Comparison of ENCODE assay signal across 3 cellular contexts in the genomic region with DNA sequence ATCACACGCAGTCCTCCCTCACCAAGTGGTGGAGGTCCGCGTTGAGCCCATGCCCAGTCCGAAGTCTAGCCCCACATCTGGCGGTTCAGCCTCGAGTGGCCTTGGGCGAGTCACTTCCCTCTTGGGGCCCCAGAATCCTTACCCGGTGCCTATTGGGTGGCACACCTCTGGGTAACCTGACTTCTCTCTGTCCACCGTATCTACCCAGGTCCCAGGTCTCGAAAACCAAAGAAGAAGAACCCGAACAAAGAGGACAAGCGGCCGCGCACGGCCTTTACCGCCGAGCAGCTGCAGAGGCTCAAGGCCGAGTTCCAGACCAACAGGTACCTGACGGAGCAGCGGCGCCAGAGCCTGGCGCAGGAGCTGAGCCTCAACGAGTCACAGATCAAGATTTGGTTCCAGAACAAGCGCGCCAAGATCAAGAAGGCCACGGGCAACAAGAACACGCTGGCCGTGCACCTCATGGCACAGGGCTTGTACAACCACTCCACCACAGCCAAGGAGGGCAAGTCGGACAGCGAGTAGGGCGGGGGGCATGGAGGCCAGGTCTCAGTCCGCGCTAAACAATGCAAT.
TF ChIP-seq lines count a peak whose summit lies in the region.

No MANE protein-coding gene starts in this region.

TF ChIP-seq in SK-N-SH, 30 proteins besides CTCF, POLR2A, EP300 and RAD21 (continued from another document):
- TF ChIP-seq, protein P1, sequence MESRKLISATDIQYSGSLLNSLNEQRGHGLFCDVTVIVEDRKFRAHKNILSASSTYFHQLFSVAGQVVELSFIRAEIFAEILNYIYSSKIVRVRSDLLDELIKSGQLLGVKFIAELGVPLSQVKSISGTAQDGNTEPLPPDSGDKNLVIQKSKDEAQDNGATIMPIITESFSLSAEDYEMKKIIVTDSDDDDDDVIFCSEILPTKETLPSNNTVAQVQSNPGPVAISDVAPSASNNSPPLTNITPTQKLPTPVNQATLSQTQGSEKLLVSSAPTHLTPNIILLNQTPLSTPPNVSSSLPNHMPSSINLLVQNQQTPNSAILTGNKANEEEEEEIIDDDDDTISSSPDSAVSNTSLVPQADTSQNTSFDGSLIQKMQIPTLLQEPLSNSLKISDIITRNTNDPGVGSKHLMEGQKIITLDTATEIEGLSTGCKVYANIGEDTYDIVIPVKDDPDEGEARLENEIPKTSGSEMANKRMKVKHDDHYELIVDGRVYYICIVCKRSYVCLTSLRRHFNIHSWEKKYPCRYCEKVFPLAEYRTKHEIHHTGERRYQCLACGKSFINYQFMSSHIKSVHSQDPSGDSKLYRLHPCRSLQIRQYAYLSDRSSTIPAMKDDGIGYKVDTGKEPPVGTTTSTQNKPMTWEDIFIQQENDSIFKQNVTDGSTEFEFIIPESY (IDR thresholded peaks at IDR 0.05; ENCODE audit: borderline replicate concordance, low read depth) = no peak
- TF ChIP-seq TAF1 (IDR thresholded peaks at IDR 0.05; ENCODE audit: borderline replicate concordance, low read depth, low read length) (no peak), FOXJ3 (CRISPR knock-in tag; IDR thresholded peaks at IDR 0.05) (no peak), FOXM1 (IDR thresholded peaks at IDR 0.05; ENCODE audit: low read depth) (no peak), RXRA (IDR thresholded peaks at IDR 0.05; ENCODE audit: borderline replicate concordance, low read depth) (no peak), TCF12 (IDR thresholded peaks at IDR 0.05) (no peak), NRF1 (IDR thresholded peaks at IDR 0.05; ENCODE audit: low read depth, low read length) (no peak), RFX5 (IDR thresholded peaks at IDR 0.05; ENCODE audit: low read length) (no peak)
- TF ChIP-seq, protein P2, sequence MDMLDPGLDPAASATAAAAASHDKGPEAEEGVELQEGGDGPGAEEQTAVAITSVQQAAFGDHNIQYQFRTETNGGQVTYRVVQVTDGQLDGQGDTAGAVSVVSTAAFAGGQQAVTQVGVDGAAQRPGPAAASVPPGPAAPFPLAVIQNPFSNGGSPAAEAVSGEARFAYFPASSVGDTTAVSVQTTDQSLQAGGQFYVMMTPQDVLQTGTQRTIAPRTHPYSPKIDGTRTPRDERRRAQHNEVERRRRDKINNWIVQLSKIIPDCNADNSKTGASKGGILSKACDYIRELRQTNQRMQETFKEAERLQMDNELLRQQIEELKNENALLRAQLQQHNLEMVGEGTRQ (IDR thresholded peaks at IDR 0.05; ENCODE audit: borderline replicate concordance, low read depth, low read length) = no peak
- TF ChIP-seq, protein P3, sequence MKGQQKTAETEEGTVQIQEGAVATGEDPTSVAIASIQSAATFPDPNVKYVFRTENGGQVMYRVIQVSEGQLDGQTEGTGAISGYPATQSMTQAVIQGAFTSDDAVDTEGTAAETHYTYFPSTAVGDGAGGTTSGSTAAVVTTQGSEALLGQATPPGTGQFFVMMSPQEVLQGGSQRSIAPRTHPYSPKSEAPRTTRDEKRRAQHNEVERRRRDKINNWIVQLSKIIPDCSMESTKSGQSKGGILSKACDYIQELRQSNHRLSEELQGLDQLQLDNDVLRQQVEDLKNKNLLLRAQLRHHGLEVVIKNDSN (IDR thresholded peaks at IDR 0.05; ENCODE audit: borderline replicate concordance, low read depth) = no peak

TF ChIP-seq in SK-N-SH treated with all-trans-retinoic acid at 6 μM for 48 hours, 23 proteins besides CTCF, POLR2A, EP300 and RAD21 (continued from another document):
- TF ChIP-seq TOX (CRISPR knock-in tag; IDR thresholded peaks at IDR 0.05; ENCODE audit: borderline replicate concordance) (no peak), TCF4 (CRISPR knock-in tag; IDR thresholded peaks at IDR 0.05; ENCODE audit: borderline replicate concordance) (no peak), ZNF70 (CRISPR knock-in tag; IDR thresholded peaks at IDR 0.05) (no peak), ZFP30 (CRISPR knock-in tag; IDR thresholded peaks at IDR 0.05) (no peak), CSDC2 (CRISPR knock-in tag; IDR thresholded peaks at IDR 0.05) (no peak), ISL1 (CRISPR knock-in tag; IDR thresholded peaks at IDR 0.05) (no peak), SNAI2 (CRISPR knock-in tag; IDR thresholded peaks at IDR 0.05) (no peak), ARNTL (CRISPR knock-in tag; IDR thresholded peaks at IDR 0.05; ENCODE audit: borderline replicate concordance, low read depth) (no peak)
- TF ChIP-seq, protein P4, sequence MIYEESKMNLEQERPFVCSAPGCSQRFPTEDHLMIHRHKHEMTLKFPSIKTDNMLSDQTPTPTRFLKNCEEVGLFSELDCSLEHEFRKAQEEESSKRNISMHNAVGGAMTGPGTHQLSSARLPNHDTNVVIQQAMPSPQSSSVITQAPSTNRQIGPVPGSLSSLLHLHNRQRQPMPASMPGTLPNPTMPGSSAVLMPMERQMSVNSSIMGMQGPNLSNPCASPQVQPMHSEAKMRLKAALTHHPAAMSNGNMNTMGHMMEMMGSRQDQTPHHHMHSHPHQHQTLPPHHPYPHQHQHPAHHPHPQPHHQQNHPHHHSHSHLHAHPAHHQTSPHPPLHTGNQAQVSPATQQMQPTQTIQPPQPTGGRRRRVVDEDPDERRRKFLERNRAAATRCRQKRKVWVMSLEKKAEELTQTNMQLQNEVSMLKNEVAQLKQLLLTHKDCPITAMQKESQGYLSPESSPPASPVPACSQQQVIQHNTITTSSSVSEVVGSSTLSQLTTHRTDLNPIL (CRISPR knock-in tag; IDR thresholded peaks at IDR 0.05; ENCODE audit: low read depth) = no peak
- TF ChIP-seq, protein P5, sequence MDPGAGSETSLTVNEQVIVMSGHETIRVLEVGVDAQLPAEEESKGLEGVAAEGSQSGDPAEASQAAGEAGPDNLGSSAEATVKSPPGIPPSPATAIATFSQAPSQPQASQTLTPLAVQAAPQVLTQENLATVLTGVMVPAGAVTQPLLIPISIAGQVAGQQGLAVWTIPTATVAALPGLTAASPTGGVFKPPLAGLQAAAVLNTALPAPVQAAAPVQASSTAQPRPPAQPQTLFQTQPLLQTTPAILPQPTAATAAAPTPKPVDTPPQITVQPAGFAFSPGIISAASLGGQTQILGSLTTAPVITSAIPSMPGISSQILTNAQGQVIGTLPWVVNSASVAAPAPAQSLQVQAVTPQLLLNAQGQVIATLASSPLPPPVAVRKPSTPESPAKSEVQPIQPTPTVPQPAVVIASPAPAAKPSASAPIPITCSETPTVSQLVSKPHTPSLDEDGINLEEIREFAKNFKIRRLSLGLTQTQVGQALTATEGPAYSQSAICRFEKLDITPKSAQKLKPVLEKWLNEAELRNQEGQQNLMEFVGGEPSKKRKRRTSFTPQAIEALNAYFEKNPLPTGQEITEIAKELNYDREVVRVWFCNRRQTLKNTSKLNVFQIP (CRISPR knock-in tag; IDR thresholded peaks at IDR 0.05; ENCODE audit: borderline replicate concordance, low read depth) = no peak
- TF ChIP-seq, protein P6, sequence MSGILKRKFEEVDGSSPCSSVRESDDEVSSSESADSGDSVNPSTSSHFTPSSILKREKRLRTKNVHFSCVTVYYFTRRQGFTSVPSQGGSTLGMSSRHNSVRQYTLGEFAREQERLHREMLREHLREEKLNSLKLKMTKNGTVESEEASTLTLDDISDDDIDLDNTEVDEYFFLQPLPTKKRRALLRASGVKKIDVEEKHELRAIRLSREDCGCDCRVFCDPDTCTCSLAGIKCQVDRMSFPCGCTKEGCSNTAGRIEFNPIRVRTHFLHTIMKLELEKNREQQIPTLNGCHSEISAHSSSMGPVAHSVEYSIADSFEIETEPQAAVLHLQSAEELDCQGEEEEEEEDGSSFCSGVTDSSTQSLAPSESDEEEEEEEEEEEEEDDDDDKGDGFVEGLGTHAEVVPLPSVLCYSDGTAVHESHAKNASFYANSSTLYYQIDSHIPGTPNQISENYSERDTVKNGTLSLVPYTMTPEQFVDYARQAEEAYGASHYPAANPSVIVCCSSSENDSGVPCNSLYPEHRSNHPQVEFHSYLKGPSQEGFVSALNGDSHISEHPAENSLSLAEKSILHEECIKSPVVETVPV (CRISPR knock-in tag; IDR thresholded peaks at IDR 0.05) = no peak
TF ChIP-seq in SK-N-SH treated with all-trans-retinoic acid at 6 μM for 48 hours: peak in this region for 0.

TF ChIP-seq in WTC11, 78 proteins besides CTCF, POLR2A, EP300 and RAD21 (continued from another document):
- TF ChIP-seq, protein P7, sequence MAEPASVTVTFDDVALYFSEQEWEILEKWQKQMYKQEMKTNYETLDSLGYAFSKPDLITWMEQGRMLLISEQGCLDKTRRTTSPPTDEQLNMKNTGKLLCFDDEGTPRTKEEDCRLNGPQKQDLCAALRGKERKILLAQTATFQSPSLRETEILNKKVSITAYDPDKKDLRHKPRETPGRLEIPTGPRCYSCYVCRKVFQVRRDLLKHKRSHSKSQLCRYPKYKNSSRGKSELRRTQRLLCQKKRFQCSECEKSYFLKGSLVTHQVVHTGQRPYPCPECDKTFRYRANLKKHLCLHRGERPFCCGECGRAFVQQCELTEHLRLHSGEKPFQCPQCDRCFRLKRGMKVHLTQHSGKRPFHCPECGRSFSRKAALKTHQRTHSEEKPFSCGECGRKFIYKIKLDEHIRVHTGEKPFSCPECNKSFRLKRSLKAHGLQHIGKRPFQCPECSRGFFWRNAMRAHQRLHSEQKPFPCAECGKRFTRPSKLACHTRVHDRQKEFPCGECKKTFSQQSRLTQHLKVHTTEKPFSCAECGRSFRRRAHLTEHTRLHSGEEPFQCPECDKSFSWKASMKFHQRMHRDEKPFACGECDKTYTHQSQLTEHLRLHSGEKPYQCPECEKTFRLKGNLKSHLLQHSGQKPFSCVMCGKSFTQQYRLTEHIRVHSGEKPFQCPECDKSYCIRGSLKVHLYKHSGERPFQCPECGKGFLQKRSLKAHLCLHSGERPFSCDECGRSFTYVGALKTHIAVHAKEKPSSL (CRISPR knock-in tag; conservative IDR thresholded peaks at IDR 0.05) = no peak
- no peak for TF ChIP-seq ZNF232 (CRISPR knock-in tag; IDR thresholded peaks at IDR 0.05)
- TF ChIP-seq, protein P8, sequence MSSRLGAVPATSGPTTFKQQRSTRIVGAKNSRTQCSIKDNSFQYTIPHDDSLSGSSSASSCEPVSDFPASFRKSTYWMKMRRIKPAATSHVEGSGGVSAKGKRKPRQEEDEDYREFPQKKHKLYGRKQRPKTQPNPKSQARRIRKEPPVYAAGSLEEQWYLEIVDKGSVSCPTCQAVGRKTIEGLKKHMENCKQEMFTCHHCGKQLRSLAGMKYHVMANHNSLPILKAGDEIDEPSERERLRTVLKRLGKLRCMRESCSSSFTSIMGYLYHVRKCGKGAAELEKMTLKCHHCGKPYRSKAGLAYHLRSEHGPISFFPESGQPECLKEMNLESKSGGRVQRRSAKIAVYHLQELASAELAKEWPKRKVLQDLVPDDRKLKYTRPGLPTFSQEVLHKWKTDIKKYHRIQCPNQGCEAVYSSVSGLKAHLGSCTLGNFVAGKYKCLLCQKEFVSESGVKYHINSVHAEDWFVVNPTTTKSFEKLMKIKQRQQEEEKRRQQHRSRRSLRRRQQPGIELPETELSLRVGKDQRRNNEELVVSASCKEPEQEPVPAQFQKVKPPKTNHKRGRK (CRISPR knock-in tag; IDR thresholded peaks at IDR 0.05; ENCODE audit: borderline replicate concordance) = no peak
- no peak for TF ChIP-seq RORB (CRISPR knock-in tag; IDR thresholded peaks at IDR 0.05)
- no peak for TF ChIP-seq ZNF317 (CRISPR knock-in tag; IDR thresholded peaks at IDR 0.05; ENCODE audit: borderline replicate concordance, low read depth)
- TF ChIP-seq NFE2L1 (CRISPR knock-in tag; IDR thresholded peaks at IDR 0.05) = no peak
- no peak for TF ChIP-seq JUN (CRISPR knock-in tag; IDR thresholded peaks at IDR 0.05)
- TF ChIP-seq MXD4 (CRISPR knock-in tag; IDR thresholded peaks at IDR 0.05; ENCODE audit: borderline replicate concordance) = no peak
- TF ChIP-seq, protein P9, sequence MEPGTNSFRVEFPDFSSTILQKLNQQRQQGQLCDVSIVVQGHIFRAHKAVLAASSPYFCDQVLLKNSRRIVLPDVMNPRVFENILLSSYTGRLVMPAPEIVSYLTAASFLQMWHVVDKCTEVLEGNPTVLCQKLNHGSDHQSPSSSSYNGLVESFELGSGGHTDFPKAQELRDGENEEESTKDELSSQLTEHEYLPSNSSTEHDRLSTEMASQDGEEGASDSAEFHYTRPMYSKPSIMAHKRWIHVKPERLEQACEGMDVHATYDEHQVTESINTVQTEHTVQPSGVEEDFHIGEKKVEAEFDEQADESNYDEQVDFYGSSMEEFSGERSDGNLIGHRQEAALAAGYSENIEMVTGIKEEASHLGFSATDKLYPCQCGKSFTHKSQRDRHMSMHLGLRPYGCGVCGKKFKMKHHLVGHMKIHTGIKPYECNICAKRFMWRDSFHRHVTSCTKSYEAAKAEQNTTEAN (CRISPR knock-in tag; IDR thresholded peaks at IDR 0.05) = no peak
- TF ChIP-seq ZNF219 (CRISPR knock-in tag; IDR thresholded peaks at IDR 0.05; ENCODE audit: borderline replicate concordance) = no peak
- TF ChIP-seq JAZF1 (CRISPR knock-in tag; IDR thresholded peaks at IDR 0.05) = no peak
- TF ChIP-seq ZNF396 (CRISPR knock-in tag; IDR thresholded peaks at IDR 0.05; ENCODE audit: borderline replicate concordance) = no peak
- TF ChIP-seq KAT7 (CRISPR knock-in tag; IDR thresholded peaks at IDR 0.05; ENCODE audit: borderline replicate concordance) = no peak
- no peak for TF ChIP-seq PRRX2 (CRISPR knock-in tag; IDR thresholded peaks at IDR 0.05)
- no peak for TF ChIP-seq ZNF263 (CRISPR knock-in tag; IDR thresholded peaks at IDR 0.05; ENCODE audit: low read depth)
- TF ChIP-seq ELF4 (CRISPR knock-in tag; IDR thresholded peaks at IDR 0.05; ENCODE audit: low read depth) = no peak
